Comparison of ENCODE assay signal across 12 cellular contexts in the genomic region with DNA sequence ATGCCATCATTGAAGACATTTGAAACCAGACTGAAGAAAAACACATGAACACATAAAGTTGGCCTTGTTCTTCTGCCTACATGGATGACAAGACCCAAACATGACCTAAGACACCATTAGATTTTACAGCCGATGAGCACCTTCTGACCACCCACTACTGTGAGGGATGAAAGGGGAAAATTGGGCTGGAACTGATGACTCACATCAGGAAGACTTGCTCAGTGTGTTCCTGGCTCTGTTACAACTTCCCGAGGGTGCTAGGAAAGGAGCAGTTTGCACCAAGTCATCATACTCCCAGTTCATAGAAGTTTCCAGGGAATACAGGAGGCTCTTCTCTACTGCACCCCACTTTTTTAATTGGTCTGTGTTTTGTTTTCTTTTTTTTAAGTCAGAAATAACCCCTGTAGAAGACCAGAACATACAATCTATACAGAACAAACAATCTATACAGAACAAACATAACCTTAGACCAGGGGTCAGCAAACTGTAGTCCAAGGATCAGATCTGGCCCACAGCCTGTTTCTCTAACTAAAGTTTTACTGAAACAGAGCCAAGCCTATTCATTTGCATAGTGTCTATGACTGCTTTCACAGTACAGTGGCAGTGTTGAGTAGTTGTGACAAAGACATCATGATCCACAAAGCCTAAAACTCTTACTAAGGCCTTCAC. TPM values are rescaled to one million over a fixed set of nuclear protein-coding genes. Genes with fewer than 3 reads are reported as not detected.
DNase-seq lines count a peak whose midpoint lies in the region; ATAC-seq and TF ChIP-seq lines count a peak whose summit lies in the region.
"Had no signal": no experiment of that assay in that cellular context is flagged by ENCODE, and none has a peak within 500 bp of the region (broad histone marks: within the 10 kb centered on the region; RNA-seq: fewer than 3 reads in every experiment).

No MANE protein-coding gene starts in this region.

- H3K9me3 ChIP-seq in ascending aorta (no peaks in the 10 kb centered on the region), liver (ENCODE audit: control insufficient read depth in 4 of 4, low read length in 3 of 4) (no peaks in the 10 kb centered on the region)

- H3K4me3 Mint-ChIP-seq in activated CD8-positive, alpha-beta T cell treated with anti-CD3 and anti-CD28 coated beads for 36 hours: no peak overlapping the region
- H3K4me3 Mint-ChIP-seq: activated B cell treated with CpG ODN at 0.5 μM for 24 hours; central memory CD8-positive, alpha-beta T cell; H9 had no signal

- ATAC-seq in GM18498 (IDR thresholded peaks at IDR 0.05; ENCODE audit: unreplicated experiment) (peak; percentile 69), HG03442 (IDR thresholded peaks at IDR 0.05; ENCODE audit: unreplicated experiment) (peak; percentile 67)
- ATAC-seq in activated CD8-positive, alpha-beta T cell treated with anti-CD3 and anti-CD28 coated beads for 36 hours: no peak

- intact Hi-C loops in ascending aorta (cut with DNase I): no loop called here
- intact Hi-C loops in activated CD8-positive, alpha-beta T cell treated with anti-CD3 and anti-CD28 coated beads for 36 hours (cut with micrococcal nuclease): no loop called here

- DNase-seq in ascending aorta (ENCODE audit: low spot score in 2 of 2) (no peak), C1 segment of cervical spinal cord (lab: John Stamatoyannopoulos, UW) (no peak), SW 1271 (lab: John Stamatoyannopoulos, UW) (no peak), SHP77 (lab: John Stamatoyannopoulos, UW) (no peak)
- no peak for DNase-seq in activated CD8-positive, alpha-beta T cell treated with anti-CD3 and anti-CD28 coated beads for 36 hours
- DNase-seq: activated B cell treated with CpG ODN at 0.5 μM for 24 hours, H9, NCI-H187 had no signal

- TF ChIP-seq RAD21 in liver (IDR thresholded peaks at IDR 0.05): no peak

- H3K27me3 Mint-ChIP-seq in activated CD8-positive, alpha-beta T cell treated with anti-CD3 and anti-CD28 coated beads for 36 hours: no peaks in the 10 kb centered on the region
- H3K27me3 Mint-ChIP-seq: activated B cell treated with CpG ODN at 0.5 μM for 24 hours; central memory CD8-positive, alpha-beta T cell had no signal

- H3K9me3 Mint-ChIP-seq in activated CD8-positive, alpha-beta T cell treated with anti-CD3 and anti-CD28 coated beads for 36 hours: no peaks in the 10 kb centered on the region
- H3K9me3 Mint-ChIP-seq: activated B cell treated with CpG ODN at 0.5 μM for 24 hours; central memory CD8-positive, alpha-beta T cell; H9 had no signal

- no peaks in the 10 kb centered on the region for H3K36me3 Mint-ChIP-seq in activated CD8-positive, alpha-beta T cell treated with anti-CD3 and anti-CD28 coated beads for 36 hours (ENCODE audit: low read depth)

- no peak for TF ChIP-seq CTCF in ascending aorta (IDR thresholded peaks at IDR 0.05)
- no peak for TF ChIP-seq CTCF in liver (IDR thresholded peaks at IDR 0.05; ENCODE audit: low read depth, low read length, missing input control)
- no peak for TF ChIP-seq CTCF in activated CD8-positive, alpha-beta T cell treated with anti-CD3 and anti-CD28 coated beads for 36 hours (IDR thresholded peaks at IDR 0.05)

- WGBS in liver: 41% methylated on average over 2 of the region's 2 CpGs

- no peak overlapping the region for H3K27ac Mint-ChIP-seq in activated CD8-positive, alpha-beta T cell treated with anti-CD3 and anti-CD28 coated beads for 36 hours
- H3K27ac Mint-ChIP-seq: activated B cell treated with CpG ODN at 0.5 μM for 24 hours, H9 had no signal

- POLR2A ChIA-PET in activated CD8-positive, alpha-beta T cell treated with anti-CD3 and anti-CD28 coated beads for 36 hours (lab: Charles Lee): no interaction called here

- no peaks in the 10 kb centered on the region for H3K4me1 Mint-ChIP-seq in activated CD8-positive, alpha-beta T cell treated with anti-CD3 and anti-CD28 coated beads for 36 hours (ENCODE audit: low read depth)
- H3K4me1 Mint-ChIP-seq: activated B cell treated with CpG ODN at 0.5 μM for 24 hours; central memory CD8-positive, alpha-beta T cell had no signal

- no peaks in the 10 kb centered on the region for H3K36me3 ChIP-seq in ascending aorta
- no peaks in the 10 kb centered on the region for H3K36me3 ChIP-seq in liver (ENCODE audit: control insufficient read depth in 4 of 4, insufficient read depth in 3 of 4, low read depth in 1 of 4, low read length in 3 of 4)

- H3K27ac ChIP-seq in ascending aorta: peak overlapping the region; percentile 24 to 35
- H3K27ac ChIP-seq in liver (ENCODE audit: low read depth in 1 of 2, low read length in 2 of 2): no peak overlapping the region

- no peak overlapping the region for H3K4me3 ChIP-seq in ascending aorta
- H3K4me3 ChIP-seq in liver (ENCODE audit: low read depth in 1 of 3, low read length in 3 of 3): no peak overlapping the region

- H3K27me3 ChIP-seq in ascending aorta: no peaks in the 10 kb centered on the region
- no peaks in the 10 kb centered on the region for H3K27me3 ChIP-seq in liver (ENCODE audit: control insufficient read depth in 4 of 4, insufficient read depth in 4 of 4, low read length in 3 of 4)

- CTCF ChIA-PET in activated CD8-positive, alpha-beta T cell treated with anti-CD3 and anti-CD28 coated beads for 36 hours (lab: Charles Lee): no interaction called here

- no peaks in the 10 kb centered on the region for H3K4me1 ChIP-seq in ascending aorta
- peaks cover 0 to 3% (median 0%) of the 10 kb centered on the region in 4 donors for H3K4me1 ChIP-seq in liver (ENCODE audit: control insufficient read depth in 4 of 4, insufficient read depth in 4 of 4, low read length in 3 of 4)

- no peak overlapping the region for H3K9ac ChIP-seq in liver (ENCODE audit: low read depth in 1 of 2, low read length in 2 of 2)

TF ChIP-seq in liver, 16 proteins besides CTCF, POLR2A, EP300 and RAD21:
- TF ChIP-seq TAF1 (conservative IDR thresholded peaks at IDR 0.05) (no peak), GABPA (IDR thresholded peaks at IDR 0.05 in 1 of 2, conservative IDR thresholded peaks at IDR 0.05 in 1 of 2) (no peak), HNF4A (conservative IDR thresholded peaks at IDR 0.05) (peak; percentile 64 to 84), RXRA (IDR thresholded peaks at IDR 0.05) (peak in 1 of 2 donors; percentile 13), FOXA2 (IDR thresholded peaks at IDR 0.05) (no peak), FOXA1 (IDR thresholded peaks at IDR 0.05) (no peak), YY1 (IDR thresholded peaks at IDR 0.05) (no peak)
- TF ChIP-seq, protein P1, sequence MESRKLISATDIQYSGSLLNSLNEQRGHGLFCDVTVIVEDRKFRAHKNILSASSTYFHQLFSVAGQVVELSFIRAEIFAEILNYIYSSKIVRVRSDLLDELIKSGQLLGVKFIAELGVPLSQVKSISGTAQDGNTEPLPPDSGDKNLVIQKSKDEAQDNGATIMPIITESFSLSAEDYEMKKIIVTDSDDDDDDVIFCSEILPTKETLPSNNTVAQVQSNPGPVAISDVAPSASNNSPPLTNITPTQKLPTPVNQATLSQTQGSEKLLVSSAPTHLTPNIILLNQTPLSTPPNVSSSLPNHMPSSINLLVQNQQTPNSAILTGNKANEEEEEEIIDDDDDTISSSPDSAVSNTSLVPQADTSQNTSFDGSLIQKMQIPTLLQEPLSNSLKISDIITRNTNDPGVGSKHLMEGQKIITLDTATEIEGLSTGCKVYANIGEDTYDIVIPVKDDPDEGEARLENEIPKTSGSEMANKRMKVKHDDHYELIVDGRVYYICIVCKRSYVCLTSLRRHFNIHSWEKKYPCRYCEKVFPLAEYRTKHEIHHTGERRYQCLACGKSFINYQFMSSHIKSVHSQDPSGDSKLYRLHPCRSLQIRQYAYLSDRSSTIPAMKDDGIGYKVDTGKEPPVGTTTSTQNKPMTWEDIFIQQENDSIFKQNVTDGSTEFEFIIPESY (IDR thresholded peaks at IDR 0.05): no peak
- TF ChIP-seq, protein P2, sequence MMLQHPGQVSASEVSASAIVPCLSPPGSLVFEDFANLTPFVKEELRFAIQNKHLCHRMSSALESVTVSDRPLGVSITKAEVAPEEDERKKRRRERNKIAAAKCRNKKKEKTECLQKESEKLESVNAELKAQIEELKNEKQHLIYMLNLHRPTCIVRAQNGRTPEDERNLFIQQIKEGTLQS (IDR thresholded peaks at IDR 0.05): no peak

RNA-seq across cellular contexts. Expression of a gene that starts 25.3 kb away (rescaled TPM):
- total RNA-seq in ascending aorta (6.9 TPM), liver (under 1 TPM; 0.09 to 0.84 TPM)
- polyA plus RNA-seq in liver: under 1 TPM; 0.29 to 0.43 TPM
- total RNA-seq in activated CD8-positive, alpha-beta T cell treated with anti-CD3 and anti-CD28 coated beads for 36 hours: not detected
- total RNA-seq: activated B cell treated with CpG ODN at 0.5 μM for 24 hours, H9 had no signal

Comparison
In these comparisons a context has a peak if more than half of its experiments do, and no peak if none do; other contexts are left out.
1. H3K27ac ChIP-seq: peak in ascending aorta (2 of 2); none in liver (0 of 2).